In the genomic region with DNA sequence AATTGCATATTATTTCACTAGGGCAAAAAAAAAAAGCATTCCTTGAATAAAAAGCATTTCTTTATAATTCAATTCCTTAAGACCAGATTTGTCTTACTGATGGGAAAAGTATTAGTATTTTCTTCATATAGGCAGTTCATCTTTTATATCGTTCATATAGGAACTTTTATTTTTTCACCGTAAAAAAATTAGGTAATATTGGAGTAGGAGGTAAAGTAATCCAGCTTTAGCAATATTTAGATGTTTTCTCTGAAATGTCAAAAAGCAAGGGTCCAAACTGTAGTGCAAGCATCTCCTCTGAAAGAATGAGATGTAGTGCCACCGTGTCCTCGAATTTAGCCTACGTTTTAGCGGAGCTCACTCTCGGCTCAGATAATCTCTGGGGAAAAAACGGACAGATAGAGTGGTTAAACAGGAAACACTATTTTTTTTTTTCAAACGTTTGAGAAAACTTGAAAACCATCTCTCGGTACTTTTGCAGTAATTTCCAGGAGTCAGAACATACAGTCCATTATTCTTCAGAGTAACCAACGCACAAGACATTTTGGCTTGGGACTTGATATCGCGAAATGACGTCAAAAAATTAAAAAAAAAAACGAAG, we compare ENCODE assay signal across 1 cellular context.
A peak's percentile ranks its signal among the peaks of the same experiment; 100 is the strongest.
TF ChIP-seq lines count a peak whose summit lies in the region.

No MANE protein-coding gene starts in this region.

TF ChIP-seq in K562, 482 proteins besides CTCF, POLR2A, EP300 and RAD21 (continued from another document):
- TF ChIP-seq ZFP91 (CRISPR knock-in tag; IDR thresholded peaks at IDR 0.05) (no peak), CBX3 (IDR thresholded peaks at IDR 0.05; ENCODE audit: borderline replicate concordance in 1 of 2, low read length in 2 of 2) (no peak), ARNT (IDR thresholded peaks at IDR 0.05) (0 out of 4 replicates have a peak, but pooled peaks of 1 of the 2 experiments have one; percentile 42), ATF7 (IDR thresholded peaks at IDR 0.05) (peak; percentile 89)
TF ChIP-seq in K562: peak in this region for 23.
